In genomic region chr10:125827133-125827532, GRCh38 we compare ENCODE assay signal across 17 cellular contexts. TPM values are rescaled to one million over a fixed set of nuclear protein-coding genes. Genes with fewer than 3 reads are reported as not detected.
DNase-seq lines count a peak whose midpoint lies in the region; ATAC-seq and TF ChIP-seq lines count a peak whose summit lies in the region.
"Had no signal": no experiment of that assay in that cellular context is flagged by ENCODE, and none has a peak within 500 bp of the region (broad histone marks: within the 10 kb centered on the region; RNA-seq: fewer than 3 reads in every experiment).

No MANE protein-coding gene starts in this region.

- no peak overlapping the region for H3K4me3 Mint-ChIP-seq in T-helper 2 cell treated with Interferon-gamma antibody and Interleukin-4, amounts not matched to agents 5 μg/mL and 100 μg/mL, for 36 hours
- H3K4me3 Mint-ChIP-seq in CD4-positive, alpha-beta T cell, result peak overlapping the region; percentile 55
- peak overlapping the region; percentile 32 for H3K4me3 Mint-ChIP-seq in activated T-helper 2 cell treated with anti-CD3 and anti-CD28 coated beads, Interferon-gamma antibody, Interleukin-2, Interleukin-4, amounts not matched to agents 10 μg/mL and 5 μg/mL and 100 μg/mL, durations not matched to agents 14 hours and 24 hours and 36 hours (ENCODE audit: low read depth)

- H3K4me3 ChIP-seq in NB4 (ENCODE audit: low read depth, low read length), result peak overlapping the region; percentile 8
- H3K4me3 ChIP-seq: SJCRH30 had no signal

- DNase-seq in T-helper 2 cell treated with Interferon-gamma antibody and Interleukin-4, amounts not matched to agents 5 μg/mL and 100 μg/mL, for 36 hours (ENCODE audit: low spot score), result no peak
- DNase-seq in T-helper 2 cell, result no peak
- no peak for DNase-seq in CD4-positive, alpha-beta T cell
- DNase-seq in NB4 (ENCODE audit: low read depth), result peak; percentile 15
- no peak for DNase-seq in activated T-helper 2 cell treated with anti-CD3 and anti-CD28 coated beads, Interferon-gamma antibody, Interleukin-2, Interleukin-4, amounts not matched to agents 10 μg/mL and 5 μg/mL and 100 μg/mL, durations not matched to agents 14 hours and 24 hours and 36 hours (ENCODE audit: low spot score)
- DNase-seq in left colon, result no peak
- DNase-seq: Calu3, HCEC 1CT, NCI-H1105 treated with DMSO at 0.1 percent for 48 hours, NCI-H187, NCI-H446, SJCRH30 had no signal

- H3K27me3 ChIP-seq in CD4-positive, alpha-beta T cell (ENCODE audit: control insufficient read depth, insufficient read depth, low read length), result no peaks in the 10 kb centered on the region
- H3K27me3 ChIP-seq: SJCRH30 had no signal

- no peaks in the 10 kb centered on the region for H3K9me3 ChIP-seq in CD4-positive, alpha-beta T cell (ENCODE audit: control insufficient read depth, low read length)
- H3K9me3 ChIP-seq: SJCRH30 had no signal

- intact Hi-C loops in CD4-positive, alpha-beta T cell (cut with DNase I, micrococcal nuclease), result loop anchor here (10.0 kb wide), 2 partner anchors 112 to 1022 kb away; partner anchors contain the start of genes ABRAXAS2 (in 1 of the 2) and EDRF1 (in 1 of the 2)
- intact Hi-C loops in activated T-helper 2 cell treated with anti-CD3 and anti-CD28 coated beads, Interferon-gamma antibody, Interleukin-2, Interleukin-4, amounts not matched to agents 10 μg/mL and 5 μg/mL and 100 μg/mL, durations not matched to agents 14 hours and 24 hours and 36 hours (cut with micrococcal nuclease), result no loop called here
- intact Hi-C loops in left colon (cut with DNase I, micrococcal nuclease), result no loop called here

- POLR2A ChIA-PET in CD4-positive, alpha-beta T cell (lab: Charles Lee), result interaction anchor here (1.2 kb wide), 1 partner anchor 10 kb away, joined by 3 read pairs; no protein-coding TSS in a partner anchor

- TF ChIP-seq CTCF in CD4-positive, alpha-beta T cell (IDR thresholded peaks at IDR 0.05), result no peak
- no peak for TF ChIP-seq CTCF in NB4 (IDR thresholded peaks at IDR 0.05; ENCODE audit: low read depth, low read length)

- CTCF ChIA-PET in CD4-positive, alpha-beta T cell (lab: Charles Lee), result interaction anchor here (1.0 kb wide), 1 partner anchor 27 kb away, joined by 3 read pairs; no protein-coding TSS in a partner anchor

- H3K4me1 Mint-ChIP-seq in T-helper 2 cell treated with Interferon-gamma antibody and Interleukin-4, amounts not matched to agents 5 μg/mL and 100 μg/mL, for 36 hours (ENCODE audit: low read depth), result peaks cover 13% of the 10 kb centered on the region
- peaks cover 19% of the 10 kb centered on the region for H3K4me1 Mint-ChIP-seq in CD4-positive, alpha-beta T cell (ENCODE audit: low read depth)
- peaks cover 12% of the 10 kb centered on the region for H3K4me1 Mint-ChIP-seq in activated T-helper 2 cell treated with anti-CD3 and anti-CD28 coated beads, Interferon-gamma antibody, Interleukin-2, Interleukin-4, amounts not matched to agents 10 μg/mL and 5 μg/mL and 100 μg/mL, durations not matched to agents 14 hours and 24 hours and 36 hours (ENCODE audit: low read depth)

- peaks cover 37% of the 10 kb centered on the region for H3K36me3 Mint-ChIP-seq in T-helper 2 cell treated with Interferon-gamma antibody and Interleukin-4, amounts not matched to agents 5 μg/mL and 100 μg/mL, for 36 hours (ENCODE audit: low read depth)
- peaks cover 65% of the 10 kb centered on the region for H3K36me3 Mint-ChIP-seq in CD4-positive, alpha-beta T cell (ENCODE audit: low read depth)
- peaks cover 59% of the 10 kb centered on the region for H3K36me3 Mint-ChIP-seq in activated T-helper 2 cell treated with anti-CD3 and anti-CD28 coated beads, Interferon-gamma antibody, Interleukin-2, Interleukin-4, amounts not matched to agents 10 μg/mL and 5 μg/mL and 100 μg/mL, durations not matched to agents 14 hours and 24 hours and 36 hours (ENCODE audit: low read depth)
- H3K36me3 Mint-ChIP-seq: IgD-negative memory B cell had no signal

- no peaks in the 10 kb centered on the region for H3K9me3 Mint-ChIP-seq in T-helper 2 cell treated with Interferon-gamma antibody and Interleukin-4, amounts not matched to agents 5 μg/mL and 100 μg/mL, for 36 hours
- no peaks in the 10 kb centered on the region for H3K9me3 Mint-ChIP-seq in CD4-positive, alpha-beta T cell
- H3K9me3 Mint-ChIP-seq in activated T-helper 2 cell treated with anti-CD3 and anti-CD28 coated beads, Interferon-gamma antibody, Interleukin-2, Interleukin-4, amounts not matched to agents 10 μg/mL and 5 μg/mL and 100 μg/mL, durations not matched to agents 14 hours and 24 hours and 36 hours, result no peaks in the 10 kb centered on the region
- H3K9me3 Mint-ChIP-seq: IgD-negative memory B cell had no signal

- no peaks in the 10 kb centered on the region for H3K27me3 Mint-ChIP-seq in T-helper 2 cell treated with Interferon-gamma antibody and Interleukin-4, amounts not matched to agents 5 μg/mL and 100 μg/mL, for 36 hours (ENCODE audit: low read depth)
- H3K27me3 Mint-ChIP-seq in CD4-positive, alpha-beta T cell, result no peaks in the 10 kb centered on the region
- no peaks in the 10 kb centered on the region for H3K27me3 Mint-ChIP-seq in activated T-helper 2 cell treated with anti-CD3 and anti-CD28 coated beads, Interferon-gamma antibody, Interleukin-2, Interleukin-4, amounts not matched to agents 10 μg/mL and 5 μg/mL and 100 μg/mL, durations not matched to agents 14 hours and 24 hours and 36 hours (ENCODE audit: low read depth)
- H3K27me3 Mint-ChIP-seq: IgD-negative memory B cell had no signal

- ATAC-seq in CD4-positive, alpha-beta T cell (ENCODE audit: poor library complexity), result no peak
- ATAC-seq in GM21447 (IDR thresholded peaks at IDR 0.05; ENCODE audit: unreplicated experiment) (no peak), HG03025 (IDR thresholded peaks at IDR 0.05; ENCODE audit: low FRiP score, unreplicated experiment) (no peak), left colon (no peak)

- no peak overlapping the region for H3K27ac ChIP-seq in CD4-positive, alpha-beta T cell (ENCODE audit: low read depth, low read length)
- H3K27ac ChIP-seq: C4-2B, SJCRH30 had no signal

- TF ChIP-seq POLR2A in NB4 (IDR thresholded peaks at IDR 0.05; ENCODE audit: extremely low read depth, insufficient read length), result no peak

- H3K27ac Mint-ChIP-seq in T-helper 2 cell treated with Interferon-gamma antibody and Interleukin-4, amounts not matched to agents 5 μg/mL and 100 μg/mL, for 36 hours, result peak overlapping the region; percentile 11
- H3K27ac Mint-ChIP-seq in CD4-positive, alpha-beta T cell, result peak overlapping the region; percentile 48
- no peak overlapping the region for H3K27ac Mint-ChIP-seq in activated T-helper 2 cell treated with anti-CD3 and anti-CD28 coated beads, Interferon-gamma antibody, Interleukin-2, Interleukin-4, amounts not matched to agents 10 μg/mL and 5 μg/mL and 100 μg/mL, durations not matched to agents 14 hours and 24 hours and 36 hours
- H3K27ac Mint-ChIP-seq: IgD-negative memory B cell had no signal

RNA-seq across cellular contexts. Expression of gene BCCIP, which starts 3.8 kb away (rescaled TPM):
- total RNA-seq in CD4-positive, alpha-beta T cell, result 10 to 100 TPM; 31.2 to 32.7 TPM
- 110 and 114 TPM in 2 replicates for total RNA-seq in activated T-helper 2 cell treated with anti-CD3 and anti-CD28 coated beads, Interferon-gamma antibody, Interleukin-2, Interleukin-4, amounts not matched to agents 10 μg/mL and 5 μg/mL and 100 μg/mL, durations not matched to agents 14 hours and 24 hours and 36 hours
- total RNA-seq in left colon, result 10 to 100 TPM; 31.4 to 34.4 TPM

RNA-seq across cellular contexts. Expression of gene UROS, which starts 4.1 kb away (rescaled TPM):
- total RNA-seq in CD4-positive, alpha-beta T cell, result 10 to 100 TPM; 18.2 to 18.6 TPM
- 45.3 and 46.9 TPM in 2 replicates for total RNA-seq in activated T-helper 2 cell treated with anti-CD3 and anti-CD28 coated beads, Interferon-gamma antibody, Interleukin-2, Interleukin-4, amounts not matched to agents 10 μg/mL and 5 μg/mL and 100 μg/mL, durations not matched to agents 14 hours and 24 hours and 36 hours
- total RNA-seq in left colon, result 10 to 100 TPM; 21.7 to 30.5 TPM

RNA-seq across cellular contexts. Expression of gene MMP21, which starts 51.5 kb away (rescaled TPM):
- total RNA-seq in CD4-positive, alpha-beta T cell, result under 1 TPM; 0.16 to 0.34 TPM
- total RNA-seq in activated T-helper 2 cell treated with anti-CD3 and anti-CD28 coated beads, Interferon-gamma antibody, Interleukin-2, Interleukin-4, amounts not matched to agents 10 μg/mL and 5 μg/mL and 100 μg/mL, durations not matched to agents 14 hours and 24 hours and 36 hours, result 0.11 TPM in 2 replicates
- total RNA-seq in left colon, result not detected
- total RNA-seq: HT1080, SJCRH30 had no signal

RNA-seq across cellular contexts. Expression of gene DHX32, which starts 54.0 kb away (rescaled TPM):
- total RNA-seq in CD4-positive, alpha-beta T cell, result 1 to 10 TPM; 1.3 to 1.7 TPM
- total RNA-seq in activated T-helper 2 cell treated with anti-CD3 and anti-CD28 coated beads, Interferon-gamma antibody, Interleukin-2, Interleukin-4, amounts not matched to agents 10 μg/mL and 5 μg/mL and 100 μg/mL, durations not matched to agents 14 hours and 24 hours and 36 hours, result 15.9 and 16.5 TPM in 2 replicates
- 10 to 100 TPM; 78.3 to 78.9 TPM for total RNA-seq in left colon

Comparison
In these comparisons a context has a peak if more than half of its experiments do, and no peak if none do; other contexts are left out.
1. intact Hi-C loops: an anchor here in CD4-positive, alpha-beta T cell (10.0 kb wide); none called in activated T-helper 2 cell treated with anti-CD3 and anti-CD28 coated beads, Interferon-gamma antibody, Interleukin-2, Interleukin-4, amounts not matched to agents 10 μg/mL and 5 μg/mL and 100 μg/mL, durations not matched to agents 14 hours and 24 hours and 36 hours and left colon.